ENCODE assay signal across 8 cellular contexts in genomic region chr11:130002846-130003716, GRCh38. TPM values are rescaled to one million over a fixed set of nuclear protein-coding genes. Genes with fewer than 3 reads are reported as not detected.
A peak's percentile ranks its signal among the peaks of the same experiment; 100 is the strongest.
DNase-seq lines count a peak whose midpoint lies in the region; ATAC-seq, FAIRE-seq and TF ChIP-seq lines count a peak whose summit lies in the region.

No MANE protein-coding gene starts in this region.

- peaks cover 3% of the 10 kb centered on the region for H3K79me2 ChIP-seq in parathyroid adenoma

- H3K27me3 ChIP-seq in parathyroid adenoma (ENCODE audit: control insufficient read depth, insufficient read depth, low read length) (no peaks in the 10 kb centered on the region), tibial nerve (no peaks in the 10 kb centered on the region)

- H3K4me2 ChIP-seq in parathyroid adenoma (ENCODE audit: low read length) = peak overlapping the region; percentile 91

- 0 to 1% (median 0%) methylated on average over 62 to 65 of the region's 65 CpGs for WGBS in adipose tissue, 3 donors
- WGBS in tibial nerve, 2 donors = 0 to 1% methylated on average over 26 to 46 of the region's 65 CpGs

- H3K9me3 ChIP-seq in parathyroid adenoma (ENCODE audit: control insufficient read depth, low read length) (no peaks in the 10 kb centered on the region), tibial nerve (no peaks in the 10 kb centered on the region)

- H3K4me1 ChIP-seq in parathyroid adenoma (peaks cover 4% of the 10 kb centered on the region), tibial nerve (peaks cover 0 to 28% (median 19%) of the 10 kb centered on the region in 4 donors)

- TF ChIP-seq EP300 in tibial nerve (IDR thresholded peaks at IDR 0.05) = peak; percentile 41 to 85

- TF ChIP-seq POLR2A in GM12892 (IDR thresholded peaks at IDR 0.05; ENCODE audit: low read depth, low read length) (peak; percentile 82; the same call in 1 of the 2 replicates), tibial nerve (IDR thresholded peaks at IDR 0.05) (peak; percentile 85 to 89)

- H3K36me3 ChIP-seq in parathyroid adenoma (ENCODE audit: control insufficient read depth, insufficient read depth, low read length) (no peaks in the 10 kb centered on the region), tibial nerve (no peaks in the 10 kb centered on the region)

- H3K4me3 ChIP-seq in parathyroid adenoma (ENCODE audit: low read depth, low read length) (peak overlapping the region; percentile 84), tibial nerve (peak overlapping the region; percentile 52 to 96 (median 68))

- H3K27ac ChIP-seq in adipose tissue (ENCODE audit: low read depth, low read length) = peak overlapping the region; percentile 100
- peak overlapping the region; percentile 99 for H3K27ac ChIP-seq in parathyroid adenoma
- peak overlapping the region; percentile 96 to 100 (median 98) for H3K27ac ChIP-seq in tibial nerve

- peak; percentile 97 for FAIRE-seq in GM12892 (lab: Jason Lieb, UNC)

- intact Hi-C loops in cardiac septum (cut with DNase I) = loop anchor here (1.0 to 5.0 kb wide), 2 partner anchors 66 to 129 kb away; partner anchors contain the start of gene APLP2

- TF ChIP-seq CTCF in parathyroid adenoma (IDR thresholded peaks at IDR 0.05) (peak; percentile 3), tibial nerve (IDR thresholded peaks at IDR 0.05) (peak in 1 of 5 experiments; percentile 11)

- peak overlapping the region; percentile 97 for H2AFZ ChIP-seq in parathyroid adenoma

- peak; percentile 80 for ATAC-seq in HG02840 (IDR thresholded peaks at IDR 0.05; ENCODE audit: low FRiP score, unreplicated experiment)

- DNase-seq in GM12892 (ENCODE audit: insufficient read length) (peak; percentile 91), NCI-H1436 (lab: John Stamatoyannopoulos, UW) (peak; percentile 95), SW480 (ENCODE audit: low spot score) (peak; percentile 98), cardiac septum (ENCODE audit: low spot score) (peak; percentile 96), tibial nerve (ENCODE audit: low spot score in 2 of 2) (peak; percentile 88 to 95)

- H3K9ac ChIP-seq in parathyroid adenoma = peak overlapping the region; percentile 80

RNA-seq across cellular contexts. Expression of gene PRDM10, which starts 0.4 kb away (rescaled TPM):
- polyA plus RNA-seq in GM12892 (2012; ENCODE audit: missing spikeins) = 4.0 TPM
- 1 to 10 TPM; 1.4 to 2.5 (median 1.8) TPM for polyA plus RNA-seq in adipose tissue
- total RNA-seq in cardiac septum = 6.7 TPM
- total RNA-seq in tibial nerve = 10 to 100 TPM in 2 of 4 donors, 1 to 10 TPM in 2; 9.2 to 23.1 (median 11.0) TPM

Comparison
In these comparisons a context has a peak if more than half of its experiments do, and no peak if none do; other contexts are left out.
1. Peak in every context shown above with its lines: DNase-seq, ATAC-seq, H3K4me3 ChIP-seq and H3K27ac ChIP-seq.